In the genomic region with DNA sequence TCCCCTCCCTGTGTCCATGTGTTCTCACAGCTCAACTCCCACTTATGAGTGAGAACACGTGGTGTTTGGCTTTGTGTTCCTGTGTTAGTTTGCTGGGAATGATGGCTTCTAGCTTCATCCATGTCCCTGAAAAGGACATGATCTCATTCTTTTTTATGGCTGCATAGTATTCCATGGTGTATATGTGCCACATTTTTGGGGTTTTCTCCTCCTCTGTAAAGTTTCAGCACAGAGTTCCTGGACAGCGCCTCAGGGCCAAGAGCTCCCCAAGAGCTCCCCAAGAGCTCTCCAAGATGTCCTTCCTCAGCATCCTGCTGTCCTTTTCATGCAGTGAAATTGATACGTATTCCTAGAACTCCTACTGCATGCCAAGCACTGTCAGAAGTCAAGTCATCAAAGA, we compare ENCODE assay signal across 3 cellular contexts.
TF ChIP-seq lines count a peak whose summit lies in the region.

No MANE protein-coding gene starts in this region.

TF ChIP-seq in GM23338, 12 proteins besides CTCF, POLR2A, EP300 and RAD21:
- no peak for TF ChIP-seq NANOG (IDR thresholded peaks at IDR 0.05; ENCODE audit: borderline replicate concordance)
- TF ChIP-seq, protein P1, sequence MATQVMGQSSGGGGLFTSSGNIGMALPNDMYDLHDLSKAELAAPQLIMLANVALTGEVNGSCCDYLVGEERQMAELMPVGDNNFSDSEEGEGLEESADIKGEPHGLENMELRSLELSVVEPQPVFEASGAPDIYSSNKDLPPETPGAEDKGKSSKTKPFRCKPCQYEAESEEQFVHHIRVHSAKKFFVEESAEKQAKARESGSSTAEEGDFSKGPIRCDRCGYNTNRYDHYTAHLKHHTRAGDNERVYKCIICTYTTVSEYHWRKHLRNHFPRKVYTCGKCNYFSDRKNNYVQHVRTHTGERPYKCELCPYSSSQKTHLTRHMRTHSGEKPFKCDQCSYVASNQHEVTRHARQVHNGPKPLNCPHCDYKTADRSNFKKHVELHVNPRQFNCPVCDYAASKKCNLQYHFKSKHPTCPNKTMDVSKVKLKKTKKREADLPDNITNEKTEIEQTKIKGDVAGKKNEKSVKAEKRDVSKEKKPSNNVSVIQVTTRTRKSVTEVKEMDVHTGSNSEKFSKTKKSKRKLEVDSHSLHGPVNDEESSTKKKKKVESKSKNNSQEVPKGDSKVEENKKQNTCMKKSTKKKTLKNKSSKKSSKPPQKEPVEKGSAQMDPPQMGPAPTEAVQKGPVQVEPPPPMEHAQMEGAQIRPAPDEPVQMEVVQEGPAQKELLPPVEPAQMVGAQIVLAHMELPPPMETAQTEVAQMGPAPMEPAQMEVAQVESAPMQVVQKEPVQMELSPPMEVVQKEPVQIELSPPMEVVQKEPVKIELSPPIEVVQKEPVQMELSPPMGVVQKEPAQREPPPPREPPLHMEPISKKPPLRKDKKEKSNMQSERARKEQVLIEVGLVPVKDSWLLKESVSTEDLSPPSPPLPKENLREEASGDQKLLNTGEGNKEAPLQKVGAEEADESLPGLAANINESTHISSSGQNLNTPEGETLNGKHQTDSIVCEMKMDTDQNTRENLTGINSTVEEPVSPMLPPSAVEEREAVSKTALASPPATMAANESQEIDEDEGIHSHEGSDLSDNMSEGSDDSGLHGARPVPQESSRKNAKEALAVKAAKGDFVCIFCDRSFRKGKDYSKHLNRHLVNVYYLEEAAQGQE (IDR thresholded peaks at IDR 0.05; ENCODE audit: unreplicated experiment): peak; percentile 59

TF ChIP-seq in HEK293, 187 proteins besides CTCF, POLR2A, EP300 and RAD21:
- TF ChIP-seq ZNF146 (tag by site-specific recombination; IDR thresholded peaks at IDR 0.05) (peak; percentile 93), ZNF292 (tag by site-specific recombination; IDR thresholded peaks at IDR 0.05; ENCODE audit: borderline replicate concordance, low read depth) (no peak)
- TF ChIP-seq, protein P1 (tag by site-specific recombination; IDR thresholded peaks at IDR 0.05): peak; percentile 55; the same call in 1 of the 2 replicates

TF ChIP-seq in K562, 482 proteins besides CTCF, POLR2A, EP300 and RAD21:
- TF ChIP-seq ZNF146 (CRISPR knock-in tag; IDR thresholded peaks at IDR 0.05; ENCODE audit: unreplicated experiment) (peak; percentile 78), LCOR (CRISPR knock-in tag; IDR thresholded peaks at IDR 0.05) (no peak), MIER1 (IDR thresholded peaks at IDR 0.05; ENCODE audit: low read depth) (0 out of 2 replicates have a peak, but pooled peaks have one; percentile 43)
